ENCODE assay signal across 9 cellular contexts in genomic region chr1:42936309-42937078, GRCh38. TPM values are rescaled to one million over a fixed set of nuclear protein-coding genes. Genes with fewer than 3 reads are reported as not detected.
DNase-seq lines count a peak whose midpoint lies in the region; ATAC-seq and TF ChIP-seq lines count a peak whose summit lies in the region.
"Had no signal": no experiment of that assay in that cellular context is flagged by ENCODE, and none has a peak within 500 bp of the region (broad histone marks: within the 10 kb centered on the region; RNA-seq: fewer than 3 reads in every experiment).

No MANE protein-coding gene starts in this region.

- H4K20me1 ChIP-seq in fibroblast of lung (ENCODE audit: control insufficient read depth, extremely low read depth, insufficient read depth, low read length), result no peaks in the 10 kb centered on the region

- H3K27me3 ChIP-seq in fibroblast of lung (ENCODE audit: control insufficient read depth, insufficient read depth, low read length) (no peaks in the 10 kb centered on the region), spleen (replicated peaks in 1 of 7) (no peaks in the 10 kb centered on the region)

- H3K36me3 Mint-ChIP-seq in activated B cell treated with CpG ODN at 0.5 μM for 24 hours (ENCODE audit: low read depth), result peaks cover 66% of the 10 kb centered on the region

- H3K9ac ChIP-seq in fibroblast of lung (ENCODE audit: insufficient read depth, low read length), result peak overlapping the region; percentile 11

- H3K36me3 ChIP-seq in fibroblast of lung (ENCODE audit: control insufficient read depth, insufficient read depth, low read length) (peaks cover 4% of the 10 kb centered on the region), spleen (peaks cover 0 to 45% (median 0%) of the 10 kb centered on the region in 6 donors)

- CTCF ChIA-PET in activated B cell treated with CpG ODN at 0.5 μM for 24 hours (lab: Charles Lee), result interaction anchor here (0.8 to 5.4 kb wide), 4 partner anchors 12 to 19 kb away, joined by 3 to 46 read pairs (median 6); no protein-coding TSS in a partner anchor

- peak overlapping the region; percentile 67 for H3K4me3 Mint-ChIP-seq in activated B cell treated with CpG ODN at 0.5 μM for 24 hours

- H3K27ac ChIP-seq in fibroblast of lung (ENCODE audit: insufficient read depth, low read length) (peak overlapping the region; percentile 38), spleen (peak overlapping the region; percentile 67 to 97 (median 90))
- H3K27ac ChIP-seq: C4-2B had no signal

- no peak overlapping the region for H2AFZ ChIP-seq in fibroblast of lung (ENCODE audit: low read length)

- peak overlapping the region; percentile 44 for H3K4me2 ChIP-seq in fibroblast of lung (ENCODE audit: extremely low read depth, insufficient read depth, low read length)

- peaks cover 16% of the 10 kb centered on the region for H3K79me2 ChIP-seq in fibroblast of lung (ENCODE audit: control insufficient read depth, insufficient read depth, low read length)

- POLR2A ChIA-PET in activated B cell treated with CpG ODN at 0.5 μM for 24 hours (lab: Charles Lee), result interaction anchor here (0.8 to 17.5 kb wide), 6 partner anchors 9 to 714 kb away, joined by 3 to 694 read pairs (median 6); partner anchors contain the start of genes ELOVL1, KDM4A, SLC2A1 and ZNF691

- no peak for TF ChIP-seq POLR2A in spleen (IDR thresholded peaks at IDR 0.05)

- intact Hi-C loops in activated B cell treated with CpG ODN at 0.5 μM for 24 hours (cut with micrococcal nuclease), result loop anchor here (10.0 kb wide), 2 partner anchors 482 to 1572 kb away; partner anchors contain the start of genes FOXO6, PPCS and ZMYND12
- intact Hi-C loops in spleen (cut with DNase I; ENCODE audit: low total_unique reads), result no loop called here

- H3K27me3 Mint-ChIP-seq in activated B cell treated with CpG ODN at 0.5 μM for 24 hours, result no peaks in the 10 kb centered on the region

- no peaks in the 10 kb centered on the region for H3K9me3 Mint-ChIP-seq in activated B cell treated with CpG ODN at 0.5 μM for 24 hours

- DNase-seq in activated effector memory CD4-positive, alpha-beta T cell treated with anti-CD3 and anti-CD28 coated beads, Interleukin-2, amount 50 U/mL, for 16 hours, result peak; percentile 75
- no peak for DNase-seq in activated effector memory CD4-positive, alpha-beta T cell treated with Interleukin-2 at 50 U/mL for 16 hours
- DNase-seq in activated B cell treated with CpG ODN at 0.5 μM for 24 hours, result peak; percentile 19
- DNase-seq in fibroblast of lung (ENCODE audit: low read depth in 2 of 2), result peak; percentile 73 to 76
- peak; percentile 81 for DNase-seq in spleen
- DNase-seq in central memory CD4-positive, alpha-beta T cell, result no peak
- DNase-seq in NCI-H524 (lab: John Stamatoyannopoulos, UW), result no peak
- no peak for DNase-seq in ecto neural progenitor cell (ENCODE audit: low spot score)

- 47 to 67% (median 56%) methylated on average over 7 of the region's 7 CpGs for WGBS in spleen, 5 donors

- H3K4me1 Mint-ChIP-seq in activated B cell treated with CpG ODN at 0.5 μM for 24 hours, result peaks cover 100% of the 10 kb centered on the region

- TF ChIP-seq CTCF in activated B cell treated with CpG ODN at 0.5 μM for 24 hours (IDR thresholded peaks at IDR 0.05), result no peak
- TF ChIP-seq CTCF in fibroblast of lung (conservative IDR thresholded peaks at IDR 0.05 in 1 of 2, IDR thresholded peaks at IDR 0.05 in 1 of 2; ENCODE audit: low read depth in 1 of 2, low read length in 2 of 2), result no peak
- TF ChIP-seq CTCF in spleen (IDR thresholded peaks at IDR 0.05 in 8 of 11, conservative IDR thresholded peaks at IDR 0.05 in 3 of 11), result no peak

- H3K4me1 ChIP-seq in fibroblast of lung (ENCODE audit: control insufficient read depth, extremely low read depth, insufficient read depth, low read length) (peaks cover 21% of the 10 kb centered on the region), spleen (peaks cover 53 to 100% (median 90%) of the 10 kb centered on the region in 6 donors)

- H3K4me3 ChIP-seq in fibroblast of lung (replicated peaks in 1 of 4; ENCODE audit: control extremely low read depth in 1 of 4, insufficient read depth in 1 of 4, low read depth in 3 of 4, low read length in 4 of 4) (no peak overlapping the region), spleen (peak overlapping the region in 1 of 8 donors; percentile 36)

- H3K27ac Mint-ChIP-seq in activated B cell treated with CpG ODN at 0.5 μM for 24 hours, result peak overlapping the region; percentile 91

- no peak for ATAC-seq in activated B cell treated with CpG ODN at 0.5 μM for 24 hours (ENCODE audit: low read depth)

- no peaks in the 10 kb centered on the region for H3K9me3 ChIP-seq in fibroblast of lung (ENCODE audit: control insufficient read depth, insufficient read depth, low read depth, low read length)
- no peaks in the 10 kb centered on the region for H3K9me3 ChIP-seq in spleen

RNA-seq across cellular contexts. Expression of gene SLC2A1, which starts 22.2 kb away (rescaled TPM):
- 105 and 117 TPM in 2 replicates for total RNA-seq in activated B cell treated with CpG ODN at 0.5 μM for 24 hours
- total RNA-seq in fibroblast of lung, result 17.2 and 56.5 TPM in 2 replicates
- 29.5 and 29.9 TPM in 2 replicates for polyA plus RNA-seq in fibroblast of lung
- 46.1 and 46.9 TPM in 2 replicates for polyA plus RNA-seq in fibroblast of lung (2012)
- 66.6 and 84.1 TPM in 2 replicates for polyA minus RNA-seq in fibroblast of lung (ENCODE audit: low replicate concordance)
- 100 to 1,000 TPM in 3 of 7 donors, 10 to 100 TPM in 4; 26.2 to 142 (median 83.1) TPM for total RNA-seq in spleen
- 10 to 100 TPM; 18.3 to 31.0 (median 19.5) TPM for polyA plus RNA-seq in spleen

Comparison
In these comparisons a context has a peak if more than half of its experiments do, and no peak if none do; other contexts are left out.
1. DNase-seq: peak in activated effector memory CD4-positive, alpha-beta T cell treated with anti-CD3 and anti-CD28 coated beads, Interleukin-2, amount 50 U/mL, for 16 hours (single experiment), activated B cell treated with CpG ODN at 0.5 μM for 24 hours (single experiment), fibroblast of lung (2 of 2) and spleen (single experiment); none in activated effector memory CD4-positive, alpha-beta T cell treated with Interleukin-2 at 50 U/mL for 16 hours (single experiment), central memory CD4-positive, alpha-beta T cell (single experiment), NCI-H524 (0 of 2) and ecto neural progenitor cell (single experiment).